Comparison of ENCODE assay signal across 34 cellular contexts in genomic region chr9:71981944-71982343, GRCh38.
"Had no signal": no experiment of that assay in that cellular context is flagged by ENCODE, and none has a peak within 500 bp of the region (broad histone marks: within the 10 kb centered on the region; RNA-seq: fewer than 3 reads in every experiment).

No MANE protein-coding gene starts in this region.

- H3K4me3 ChIP-seq: adrenal gland, body of pancreas, breast epithelium had no signal

- DNase-seq: activated B cell treated with CpG ODN at 0.5 μM for 24 hours; activated CD4-positive, alpha-beta memory T cell treated with anti-CD3 and anti-CD28 coated beads for 36 hours; activated CD4-positive, alpha-beta T cell treated with anti-CD3 and anti-CD28 coated beads for 4 hours; activated CD4-positive, alpha-beta T cell treated with anti-CD3 and anti-CD28 coated beads, Interleukin-2, amount 10 ng/mL, durations not matched to agents 24 days and 14 days; activated CD4-positive, alpha-beta T cell treated with anti-CD3 and anti-CD28 coated beads, Interleukin-2, amount 50 U/mL, for 1 hour; activated CD4-positive, alpha-beta T cell treated with anti-CD3 and anti-CD28 coated beads, Interleukin-2, amount 50 U/mL, for 4 hours; activated CD4-positive, CD25-positive, alpha-beta regulatory T cell treated with anti-CD3 and anti-CD28 coated beads, Interleukin-2, amount 50 U/mL, for 72 hours; activated CD8-positive, alpha-beta memory T cell treated with anti-CD3 and anti-CD28 coated beads, Interleukin-2, amount 50 U/mL, for 4 hours; activated CD8-positive, alpha-beta T cell treated with anti-CD3 and anti-CD28 coated beads for 36 hours; activated effector memory CD4-positive, alpha-beta T cell treated with anti-CD3 and anti-CD28 coated beads, Interleukin-2, amount 50 U/mL, for 16 hours; activated gamma-delta T cell treated with Interleukin-2 at 50 U/mL for 16 hours; activated naive CD4-positive, alpha-beta T cell; activated naive CD4-positive, alpha-beta T cell treated with anti-CD3 and anti-CD28 coated beads for 36 hours; activated naive CD4-positive, alpha-beta T cell treated with anti-CD3 and anti-CD28 coated beads, Interleukin-2, amount 50 U/mL, for 16 hours; activated naive CD8-positive, alpha-beta T cell treated with anti-CD3 and anti-CD28 coated beads for 36 hours; activated T-cell treated with anti-CD3 and anti-CD28 coated beads for 4 hours; activated T-cell treated with anti-CD3 and anti-CD28 coated beads, Interleukin-2, amount 50 U/mL, for 1 hour; activated T-cell treated with anti-CD3 and anti-CD28 coated beads, Interleukin-2, amount 50 U/mL, for 4 hours; activated T-cell treated with anti-CD3 and anti-CD28 coated beads, Interleukin-2, amount 50 U/mL, for 72 hours; adrenal gland; amniotic stem cell; aorta; body of pancreas; brain microvascular endothelial cell; caudate nucleus; cerebellar nuclear complex; T-helper 2 cell; T-helper 9 cell had no signal

- H3K27ac ChIP-seq: adrenal gland, body of pancreas, brain microvascular endothelial cell, breast epithelium, VCaP had no signal

- H3K4me1 ChIP-seq: adrenal gland, body of pancreas, breast epithelium had no signal

- H3K27me3 ChIP-seq: adrenal gland, body of pancreas, brain microvascular endothelial cell, breast epithelium had no signal

- H3K9me3 ChIP-seq: adrenal gland, body of pancreas, breast epithelium had no signal

- H3K36me3 ChIP-seq: adrenal gland, brain microvascular endothelial cell, breast epithelium had no signal

- ATAC-seq: activated CD8-positive, alpha-beta T cell treated with anti-CD3 and anti-CD28 coated beads for 36 hours; activated naive CD4-positive, alpha-beta T cell treated with anti-CD3 and anti-CD28 coated beads, Interleukin-2, amount 50 U/mL, for 72 hours; activated T-cell treated with anti-CD3 and anti-CD28 coated beads, Interleukin-2, amount 50 U/mL, for 4 hours; activated T-cell treated with anti-CD3 and anti-CD28 coated beads, Interleukin-2, amount 50 U/mL, for 72 hours; activated T-helper 17 cell treated with anti-CD3 and anti-CD28 coated beads, Interleukin-2, amount 50 U/mL, for 72 hours; body of pancreas had no signal

- FAIRE-seq: astrocyte, TTC549 had no signal
